Comparison of ENCODE assay signal across 9 cellular contexts in the genomic region with DNA sequence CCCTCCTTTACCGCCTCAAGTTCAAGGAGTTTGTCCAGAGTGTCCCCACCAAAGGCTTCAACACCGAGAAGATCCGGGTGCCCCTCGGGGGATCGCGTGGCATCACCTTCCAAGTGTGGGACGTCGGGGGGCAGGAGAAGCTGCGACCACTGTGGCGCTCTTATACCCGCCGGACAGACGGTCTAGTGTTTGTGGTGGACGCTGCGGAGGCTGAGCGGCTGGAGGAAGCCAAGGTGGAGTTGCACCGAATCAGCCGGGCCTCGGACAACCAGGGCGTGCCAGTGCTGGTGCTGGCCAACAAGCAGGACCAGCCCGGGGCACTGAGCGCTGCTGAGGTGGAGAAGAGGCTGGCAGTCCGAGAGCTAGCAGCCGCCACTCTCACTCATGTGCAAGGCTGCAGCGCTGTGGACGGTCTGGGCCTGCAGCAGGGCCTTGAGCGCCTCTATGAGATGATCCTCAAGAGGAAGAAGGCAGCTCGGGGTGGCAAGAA. TPM values are rescaled to one million over a fixed set of nuclear protein-coding genes. Genes with fewer than 3 reads are reported as not detected.
DNase-seq lines count a peak whose midpoint lies in the region; ATAC-seq lines count a peak whose summit lies in the region.
"Had no signal": no experiment of that assay in that cellular context is flagged by ENCODE, and none has a peak within 500 bp of the region (broad histone marks: within the 10 kb centered on the region; RNA-seq: fewer than 3 reads in every experiment).

No MANE protein-coding gene starts in this region.

- peaks cover 14% of the 10 kb centered on the region; the same call in 1 of the 2 replicates for H3K36me3 ChIP-seq in HUES48 (ENCODE audit: control insufficient read depth, insufficient read depth, low read length)
- H3K36me3 ChIP-seq in iPS-18a (ENCODE audit: control insufficient read depth, low read depth, low read length), result no peaks in the 10 kb centered on the region

- H3K27me3 ChIP-seq in HUES48 (ENCODE audit: control insufficient read depth, insufficient read depth, low read length), result no peaks in the 10 kb centered on the region
- no peaks in the 10 kb centered on the region for H3K27me3 ChIP-seq in iPS-18a (ENCODE audit: control insufficient read depth, insufficient read depth, low read length)

- peaks cover 7% of the 10 kb centered on the region for H3K4me1 Mint-ChIP-seq in activated naive CD8-positive, alpha-beta T cell treated with anti-CD3 and anti-CD28 coated beads, Interleukin-2, amount 10 ng/mL, durations not matched to agents 7 days and 5 days

- H3K4me3 ChIP-seq in HUES48 (ENCODE audit: low read depth, low read length), result peak overlapping the region; percentile 68
- peak overlapping the region; percentile 61 for H3K4me3 ChIP-seq in iPS-18a (ENCODE audit: low read length)
- H3K4me3 ChIP-seq in skin epidermis, result peak overlapping the region; percentile 46 to 95 (median 64)

- H3K27ac Mint-ChIP-seq in activated naive CD8-positive, alpha-beta T cell treated with anti-CD3 and anti-CD28 coated beads, Interleukin-2, amount 10 ng/mL, durations not matched to agents 7 days and 5 days, result peak overlapping the region; percentile 93

- peaks cover 2% of the 10 kb centered on the region for H3K27me3 Mint-ChIP-seq in activated naive CD8-positive, alpha-beta T cell treated with anti-CD3 and anti-CD28 coated beads, Interleukin-2, amount 10 ng/mL, durations not matched to agents 7 days and 5 days

- DNase-seq in activated naive CD8-positive, alpha-beta T cell treated with anti-CD3 and anti-CD28 coated beads, Interleukin-2, amount 10 ng/mL, durations not matched to agents 7 days and 5 days, result no peak
- DNase-seq: NCI-H446 had no signal

- H3K4me3 Mint-ChIP-seq in activated naive CD8-positive, alpha-beta T cell treated with anti-CD3 and anti-CD28 coated beads, Interleukin-2, amount 10 ng/mL, durations not matched to agents 7 days and 5 days, result peak overlapping the region; percentile 92

- H3K4me1 ChIP-seq in HUES48 (ENCODE audit: control insufficient read depth, insufficient read depth, low read length), result peaks cover 7% of the 10 kb centered on the region
- H3K4me1 ChIP-seq in iPS-18a (ENCODE audit: control insufficient read depth, low read depth, low read length), result no peaks in the 10 kb centered on the region

- no peak overlapping the region; the same call in 1 of the 2 replicates for H3K9ac ChIP-seq in HUES48 (ENCODE audit: low read depth, low read length)
- H3K9ac ChIP-seq in iPS-18a (ENCODE audit: low read length), result no peak overlapping the region

- no peak for ATAC-seq in activated naive CD8-positive, alpha-beta T cell treated with anti-CD3 and anti-CD28 coated beads, Interleukin-2, amount 10 ng/mL, durations not matched to agents 7 days and 5 days (ENCODE audit: low read depth)
- no peak for ATAC-seq in GM18873 (IDR thresholded peaks at IDR 0.05; ENCODE audit: low FRiP score, unreplicated experiment)
- no peak for ATAC-seq in GM21390 (IDR thresholded peaks at IDR 0.05; ENCODE audit: unreplicated experiment)
- ATAC-seq in HG02610 (IDR thresholded peaks at IDR 0.05; ENCODE audit: unreplicated experiment), result no peak
- no peak for ATAC-seq in GM19452 (IDR thresholded peaks at IDR 0.05; ENCODE audit: unreplicated experiment)

- H3K9me3 ChIP-seq in HUES48 (ENCODE audit: control insufficient read depth, insufficient read depth, low read length) (no peaks in the 10 kb centered on the region), iPS-18a (ENCODE audit: control insufficient read depth, low read depth, low read length) (no peaks in the 10 kb centered on the region)

- no peaks in the 10 kb centered on the region for H3K36me3 Mint-ChIP-seq in activated naive CD8-positive, alpha-beta T cell treated with anti-CD3 and anti-CD28 coated beads, Interleukin-2, amount 10 ng/mL, durations not matched to agents 7 days and 5 days

- POLR2A ChIA-PET in activated naive CD8-positive, alpha-beta T cell treated with anti-CD3 and anti-CD28 coated beads, Interleukin-2, amount 10 ng/mL, durations not matched to agents 7 days and 5 days (lab: Charles Lee), result interaction anchor here (0.7 to 10.6 kb wide), 6 partner anchors 12 to 1065 kb away, joined by 3 to 168 read pairs (median 42); partner anchors contain the start of gene DHX8

- no peaks in the 10 kb centered on the region for H3K9me3 Mint-ChIP-seq in activated naive CD8-positive, alpha-beta T cell treated with anti-CD3 and anti-CD28 coated beads, Interleukin-2, amount 10 ng/mL, durations not matched to agents 7 days and 5 days

- H3K27ac ChIP-seq in HUES48 (ENCODE audit: low read depth, low read length) (no peak overlapping the region), iPS-18a (ENCODE audit: low read length) (no peak overlapping the region), skin epidermis (peak overlapping the region in 19 of 21 experiments; percentile 32 to 97 (median 90))

RNA-seq across cellular contexts. Expression of gene ARL4D, which starts 1.1 kb away (rescaled TPM):
- 1 to 10 TPM; 2.2 to 2.4 TPM for total RNA-seq in activated naive CD8-positive, alpha-beta T cell treated with anti-CD3 and anti-CD28 coated beads, Interleukin-2, amount 10 ng/mL, durations not matched to agents 7 days and 5 days

Comparison
In these comparisons a context has a peak if more than half of its experiments do, and no peak if none do; other contexts are left out.
1. H3K27ac ChIP-seq: peak in skin epidermis (19 of 21); none in HUES48 (single experiment) and iPS-18a (single experiment).
2. Peak in every context shown above with its lines, with median percentiles within 50 percentile points of each other: H3K4me3 ChIP-seq.